ENCODE assay signal across 8 cellular contexts in genomic region chr1:52927219-52928082, GRCh38. TPM values are rescaled to one million over a fixed set of nuclear protein-coding genes. Genes with fewer than 3 reads are reported as not detected.
DNase-seq lines count a peak whose midpoint lies in the region; ATAC-seq and TF ChIP-seq lines count a peak whose summit lies in the region.

TSS of gene SCP2 (plus strand) at chr1:52927276. CDS start at chr1:52927397, 121 bp downstream.

- H3K27me3 Mint-ChIP-seq in activated CD4-positive, alpha-beta T cell treated with anti-CD3 and anti-CD28 coated beads, Interleukin-2, amount 10 ng/mL, durations not matched to agents 24 days and 14 days = peaks cover 6% of the 10 kb centered on the region

- no peaks in the 10 kb centered on the region for H3K4me1 ChIP-seq in ES-I3 (ENCODE audit: insufficient read depth, low read length)
- no peaks in the 10 kb centered on the region for H3K4me1 ChIP-seq in colonic mucosa

- H3K27me3 ChIP-seq in colonic mucosa = no peaks in the 10 kb centered on the region

- H3K9me3 ChIP-seq in ES-I3 (ENCODE audit: control insufficient read depth, insufficient read depth, low read length) = no peaks in the 10 kb centered on the region
- no peaks in the 10 kb centered on the region for H3K9me3 ChIP-seq in colonic mucosa

- H3K27ac Mint-ChIP-seq in activated CD4-positive, alpha-beta T cell treated with anti-CD3 and anti-CD28 coated beads, Interleukin-2, amount 10 ng/mL, durations not matched to agents 24 days and 14 days = peak within 1 kb of the TSS; percentile 74

- peak within 1 kb of the TSS; percentile 62 for H3K9ac ChIP-seq in ES-I3 (ENCODE audit: low read depth, low read length)
- peak within 1 kb of the TSS; percentile 93 for H3K9ac ChIP-seq in colonic mucosa (ENCODE audit: low read depth in 2 of 2, low read length in 2 of 2)

- peak within 1 kb of the TSS; percentile 88 for H3K4me3 Mint-ChIP-seq in activated CD4-positive, alpha-beta T cell treated with anti-CD3 and anti-CD28 coated beads, Interleukin-2, amount 10 ng/mL, durations not matched to agents 24 days and 14 days

- H3K4me3 ChIP-seq in colonic mucosa = peak within 1 kb of the TSS; percentile 62

- intact Hi-C loops in activated CD4-positive, alpha-beta T cell treated with anti-CD3 and anti-CD28 coated beads, Interleukin-2, amount 10 ng/mL, durations not matched to agents 24 days and 14 days (cut with micrococcal nuclease) = loop anchor here (2.0 to 10.0 kb wide), 3 partner anchors 87 to 873 kb away; partner anchors contain the start of genes BTF3L4, CPT2 and TXNDC12
- intact Hi-C loops in colonic mucosa (cut with DNase I) = loop anchor here (10.0 kb wide), 2 partner anchors 233 to 247 kb away; partner anchors contain the start of gene COA7

- peaks cover 16% of the 10 kb centered on the region for H3K4me1 Mint-ChIP-seq in activated CD4-positive, alpha-beta T cell treated with anti-CD3 and anti-CD28 coated beads, Interleukin-2, amount 10 ng/mL, durations not matched to agents 24 days and 14 days

- no peak for TF ChIP-seq CTCF in colonic mucosa (IDR thresholded peaks at IDR 0.05)

- H3K27ac ChIP-seq in colonic mucosa = peak within 1 kb of the TSS; percentile 38

- no peaks in the 10 kb centered on the region for H3K36me3 Mint-ChIP-seq in activated CD4-positive, alpha-beta T cell treated with anti-CD3 and anti-CD28 coated beads, Interleukin-2, amount 10 ng/mL, durations not matched to agents 24 days and 14 days (ENCODE audit: low read depth)

- H3K9me3 Mint-ChIP-seq in activated CD4-positive, alpha-beta T cell treated with anti-CD3 and anti-CD28 coated beads, Interleukin-2, amount 10 ng/mL, durations not matched to agents 24 days and 14 days = no peaks in the 10 kb centered on the region

- H3K36me3 ChIP-seq in ES-I3 (ENCODE audit: insufficient read depth, low read length) (no peaks in the 10 kb centered on the region), colonic mucosa (no peaks in the 10 kb centered on the region)

- DNase-seq in NCI-H2171 (lab: John Stamatoyannopoulos, UW) (peak; percentile 62), colonic mucosa (peak; percentile 86), left lobe of liver (ENCODE audit: low spot score) (peak; percentile 93)
- DNase-seq in activated CD4-positive, alpha-beta T cell treated with anti-CD3 and anti-CD28 coated beads, Interleukin-2, amount 10 ng/mL, durations not matched to agents 24 days and 14 days = peak; percentile 95
- peak; percentile 75 for DNase-seq in stimulated activated CD4-positive, alpha-beta T cell treated with anti-CD3 and anti-CD28 coated beads, Interleukin-1b, Interleukin-23, amount 100 ng/mL, for 48 hours

- ATAC-seq in HG02623 (IDR thresholded peaks at IDR 0.05; ENCODE audit: unreplicated experiment) (peak; percentile 79), left lobe of liver (peak; percentile 84), GM21447 (IDR thresholded peaks at IDR 0.05; ENCODE audit: unreplicated experiment) (no peak)

RNA-seq across cellular contexts. Expression of gene SCP2, which starts in this region (rescaled TPM):
- total RNA-seq in activated CD4-positive, alpha-beta T cell treated with anti-CD3 and anti-CD28 coated beads, Interleukin-2, amount 10 ng/mL, durations not matched to agents 24 days and 14 days = 60.3 and 61.7 TPM in 2 replicates
- total RNA-seq in colonic mucosa (100 to 1,000 TPM; 178 to 325 TPM), left lobe of liver (796 TPM)
